In genomic region chr12:77062846-77063461, GRCh38 we compare ENCODE assay signal across 8 cellular contexts. TPM values are rescaled to one million over a fixed set of nuclear protein-coding genes. Genes with fewer than 3 reads are reported as not detected.
DNase-seq lines count a peak whose midpoint lies in the region; ATAC-seq and TF ChIP-seq lines count a peak whose summit lies in the region.

No MANE protein-coding gene starts in this region.

- H3K4me3 ChIP-seq in ascending aorta, result peak overlapping the region; percentile 6 to 15
- H3K4me3 ChIP-seq in skeletal muscle satellite cell (ENCODE audit: low read length), result peak overlapping the region; percentile 13

- peaks cover 0 to 6% of the 10 kb centered on the region in 2 donors for H3K4me1 ChIP-seq in ascending aorta
- peaks cover 46% of the 10 kb centered on the region for H3K4me1 ChIP-seq in skeletal muscle satellite cell (ENCODE audit: control insufficient read depth, insufficient read depth, low read length)

- DNase-seq in AG20443 (ENCODE audit: low spot score) (peak; percentile 35), ascending aorta (ENCODE audit: low spot score in 2 of 2) (no peak), NCI-H128 (lab: John Stamatoyannopoulos, UW; ENCODE audit: unreplicated experiment) (no peak), posterior cingulate gyrus (no peak)
- no peak for DNase-seq in activated effector memory CD4-positive, alpha-beta T cell treated with anti-CD3 and anti-CD28 coated beads, Interleukin-2, amount 50 U/mL, for 16 hours

- H3K27ac ChIP-seq in ascending aorta, result no peak overlapping the region

- peak overlapping the region; percentile 91 for H3K4me2 ChIP-seq in skeletal muscle satellite cell (ENCODE audit: low read length)

- TF ChIP-seq CTCF in ascending aorta (IDR thresholded peaks at IDR 0.05), result no peak

- ATAC-seq in GM19023 (IDR thresholded peaks at IDR 0.05; ENCODE audit: unreplicated experiment), result peak; percentile 27
- ATAC-seq in HG03108 (IDR thresholded peaks at IDR 0.05; ENCODE audit: unreplicated experiment), result peak; percentile 31

- H3K27me3 ChIP-seq in ascending aorta (no peaks in the 10 kb centered on the region), skeletal muscle satellite cell (ENCODE audit: control insufficient read depth, insufficient read depth, low read length) (no peaks in the 10 kb centered on the region)

- intact Hi-C loops in ascending aorta (cut with DNase I) (loop anchor here (10.0 kb wide), 3 partner anchors 262 to 1738 kb away; partner anchors contain the start of gene GLIPR1L2), posterior cingulate gyrus (cut with DNase I) (no loop called here)

- H3K9me3 ChIP-seq in ascending aorta (no peaks in the 10 kb centered on the region), skeletal muscle satellite cell (replicated peaks; ENCODE audit: low read length) (no peaks in the 10 kb centered on the region)

- H3K9ac ChIP-seq in skeletal muscle satellite cell (ENCODE audit: low read depth, low read length), result no peak overlapping the region

- H3K36me3 ChIP-seq in ascending aorta (no peaks in the 10 kb centered on the region), skeletal muscle satellite cell (ENCODE audit: insufficient read depth, low read length) (peaks cover 8% of the 10 kb centered on the region)

RNA-seq across cellular contexts. Expression of gene E2F7, which starts 2.4 kb away (rescaled TPM):
- not detected for total RNA-seq in ascending aorta
- total RNA-seq in skeletal muscle satellite cell (2012; rRNA removed), result 7.6 and 9.4 TPM in 2 replicates
